Comparison of ENCODE assay signal across 26 cellular contexts in the genomic region with DNA sequence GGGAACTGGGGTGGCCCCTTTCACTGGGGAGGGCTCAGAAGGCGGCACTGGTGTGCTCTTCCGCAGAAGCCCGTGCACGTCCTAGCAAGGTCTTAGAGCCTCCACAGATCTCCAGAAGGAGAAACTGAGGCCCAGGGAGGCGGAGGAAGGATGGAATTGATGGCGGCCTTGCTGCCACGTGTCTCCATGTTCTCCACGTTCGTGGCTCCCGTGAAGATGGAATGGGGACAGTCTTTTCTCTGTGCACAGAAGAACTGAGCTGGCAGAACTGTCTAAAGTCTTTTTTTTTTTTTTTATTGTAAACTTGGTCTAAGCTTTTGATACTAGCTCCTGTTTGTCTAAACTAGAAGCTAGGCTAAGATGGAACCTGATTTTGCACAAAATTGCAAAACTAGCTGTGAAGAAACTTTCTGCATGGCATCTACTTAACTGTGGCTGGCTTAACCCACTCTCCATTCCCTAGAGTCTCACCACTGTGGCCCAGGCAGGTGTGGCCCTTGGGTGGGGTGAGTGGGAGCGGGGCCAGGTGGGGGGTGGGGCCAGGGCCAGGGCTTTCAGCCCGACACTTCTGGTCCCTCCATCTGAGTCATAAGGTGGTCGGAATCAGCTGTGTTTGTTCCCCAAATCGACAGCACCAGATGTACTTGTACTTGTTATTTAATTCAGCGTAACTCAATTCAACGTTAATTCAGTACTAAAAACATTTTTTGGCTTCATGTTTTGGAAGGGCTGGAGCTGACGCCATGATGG.
"Had no signal": no experiment of that assay in that cellular context is flagged by ENCODE, and none has a peak within 500 bp of the region (broad histone marks: within the 10 kb centered on the region; RNA-seq: fewer than 3 reads in every experiment).

No MANE protein-coding gene starts in this region.

- H3K27me3 ChIP-seq: left lung, pancreas, suprapubic skin, tibial artery, uterus had no signal

- H3K36me3 ChIP-seq: lower lobe of right lung, pancreas, prostate gland, spleen, suprapubic skin, thoracic aorta, uterus had no signal

- H3K27ac ChIP-seq: left lung, lower lobe of right lung, pancreas, prostate gland, spleen, suprapubic skin, thoracic aorta, tibial artery, uterus had no signal

- H3K4me1 ChIP-seq: left lung, lower lobe of right lung, pancreas, prostate gland, spleen, tibial artery, uterus had no signal

- DNase-seq: hippocampal formation; kidney glomerular epithelial cell; left colon; lower lobe of right lung; mammary epithelial cell; mesenchymal stem cell; midbrain; mucosa of descending colon; naive thymus-derived CD4-positive, alpha-beta T cell; nucleus accumbens; pancreas; retina; right cardiac atrium; small intestine; spleen; stimulated activated CD4-positive, alpha-beta T cell treated with anti-CD3 and anti-CD28 coated beads, Interleukin-4, amount 100 ng/mL, for 24 hours; stimulated activated naive CD4-positive, alpha-beta T cell; uterus had no signal

- H3K4me3 ChIP-seq: left lung, lower lobe of right lung, mucosa of descending colon, pancreas, prostate gland, spleen, suprapubic skin, thoracic aorta, tibial artery, uterus had no signal

- H3K9me3 ChIP-seq: left lung, lower lobe of right lung, mucosa of descending colon, pancreas, prostate gland, suprapubic skin, uterus had no signal

- ATAC-seq: left colon; left lung; lower lobe of right lung; mucosa of descending colon; naive thymus-derived CD4-positive, alpha-beta T cell; natural killer cell treated with Interleukin-12 subunit alpha and Interleukin-12 subunit beta and Interleukin-15 and Interleukin-18, amount 100 ng/mL, for 72 hours; pancreas; right cardiac atrium; sciatic nerve; stimulated activated effector memory CD8-positive, alpha-beta T cell treated with anti-CD3 and anti-CD28 coated beads, Interleukin-12 subunit alpha, Interleukin-12 subunit beta, amount 100 ng/mL, for 72 hours had no signal
